ENCODE assay signal across 8 cellular contexts in genomic region chr18:57435851-57436192, GRCh38. TPM values are rescaled to one million over a fixed set of nuclear protein-coding genes. Genes with fewer than 3 reads are reported as not detected.
DNase-seq lines count a peak whose midpoint lies in the region; ATAC-seq, FAIRE-seq and TF ChIP-seq lines count a peak whose summit lies in the region.

No MANE protein-coding gene starts in this region.

- DNase-seq in right cardiac atrium (no peak), Right ventricle myocardium superior (no peak), right lobe of liver (peak in 2 of 3 donors; percentile 37 to 68), HTR-8/SVneo (ENCODE audit: insufficient read length, low spot score) (no peak), AG20443 (ENCODE audit: low spot score) (no peak), DMS 273 (lab: John Stamatoyannopoulos, UW; ENCODE audit: unreplicated experiment) (no peak), ureter (ENCODE audit: low spot score) (no peak)
- DNase-seq in activated T-helper 1 cell treated with anti-CD3 and anti-CD28 coated beads, Interleukin-12 subunit alpha, Interleukin-12 subunit beta, Interleukin-2, Interleukin-4 antibody, amounts not matched to agents 30 ng/mL and 10 ng/mL and 1 ng/mL, durations not matched to agents 14 hours and 24 hours and 36 hours (ENCODE audit: low spot score): no peak

- peak overlapping the region; percentile 55 for H3K4me3 ChIP-seq in right cardiac atrium (ENCODE audit: low read length)
- H3K4me3 ChIP-seq in right lobe of liver: peak overlapping the region in 2 of 3 donors; percentile 64 to 79

- FAIRE-seq in HTR-8/SVneo (lab: Jason Lieb, UNC): no peak

- intact Hi-C loops in right cardiac atrium (cut with DNase I) (loop anchor here in 1 of 4 donors (10.0 kb wide), 1 partner anchor 731 kb away; no protein-coding TSS in a partner anchor), Right ventricle myocardium superior (cut with DNase I) (no loop called here), right lobe of liver (cut with DNase I) (no loop called here)
- intact Hi-C loops in activated T-helper 1 cell treated with anti-CD3 and anti-CD28 coated beads, Interleukin-12 subunit alpha, Interleukin-12 subunit beta, Interleukin-2, Interleukin-4 antibody, amounts not matched to agents 30 ng/mL and 10 ng/mL and 1 ng/mL, durations not matched to agents 14 hours and 24 hours and 36 hours (cut with micrococcal nuclease): loop anchor here (2.0 to 10.0 kb wide), 3 partner anchors 569 to 1851 kb away; partner anchors contain the start of gene TCF4

- H3K36me3 ChIP-seq in right lobe of liver: no peaks in the 10 kb centered on the region

- peaks cover 9% of the 10 kb centered on the region for H3K4me1 Mint-ChIP-seq in activated T-helper 1 cell treated with anti-CD3 and anti-CD28 coated beads, Interleukin-12 subunit alpha, Interleukin-12 subunit beta, Interleukin-2, Interleukin-4 antibody, amounts not matched to agents 30 ng/mL and 10 ng/mL and 1 ng/mL, durations not matched to agents 14 hours and 24 hours and 36 hours (ENCODE audit: low read depth)

- H3K27me3 Mint-ChIP-seq in activated T-helper 1 cell treated with anti-CD3 and anti-CD28 coated beads, Interleukin-12 subunit alpha, Interleukin-12 subunit beta, Interleukin-2, Interleukin-4 antibody, amounts not matched to agents 30 ng/mL and 10 ng/mL and 1 ng/mL, durations not matched to agents 14 hours and 24 hours and 36 hours (ENCODE audit: insufficient read depth): peaks cover 83% of the 10 kb centered on the region

- ATAC-seq in right cardiac atrium: no peak
- no peak for ATAC-seq in Right ventricle myocardium superior (ENCODE audit: poor library complexity)
- no peak for ATAC-seq in right lobe of liver

- TF ChIP-seq POLR2A in right lobe of liver (IDR thresholded peaks at IDR 0.05): no peak

- WGBS in right cardiac atrium: 2% methylated on average over 43 of the region's 43 CpGs
- WGBS in right lobe of liver (ENCODE audit: insufficient coverage, low coverage, low lambda C conversion rate, missing lambda C conversion rate): no CpG with 5 or more reads among the region's 43 CpGs

- TF ChIP-seq CTCF in right lobe of liver (IDR thresholded peaks at IDR 0.05): no peak

- H3K27ac Mint-ChIP-seq in activated T-helper 1 cell treated with anti-CD3 and anti-CD28 coated beads, Interleukin-12 subunit alpha, Interleukin-12 subunit beta, Interleukin-2, Interleukin-4 antibody, amounts not matched to agents 30 ng/mL and 10 ng/mL and 1 ng/mL, durations not matched to agents 14 hours and 24 hours and 36 hours: peak overlapping the region; percentile 63

- H3K4me3 Mint-ChIP-seq in activated T-helper 1 cell treated with anti-CD3 and anti-CD28 coated beads, Interleukin-12 subunit alpha, Interleukin-12 subunit beta, Interleukin-2, Interleukin-4 antibody, amounts not matched to agents 30 ng/mL and 10 ng/mL and 1 ng/mL, durations not matched to agents 14 hours and 24 hours and 36 hours: no peak overlapping the region

- H3K27me3 ChIP-seq in right cardiac atrium (ENCODE audit: control insufficient read depth, insufficient read depth) (no peaks in the 10 kb centered on the region), right lobe of liver (no peaks in the 10 kb centered on the region)

- H3K9me3 ChIP-seq in right cardiac atrium (ENCODE audit: control insufficient read depth, low read length) (no peaks in the 10 kb centered on the region), right lobe of liver (no peaks in the 10 kb centered on the region)

- peaks cover 5% of the 10 kb centered on the region for H3K36me3 Mint-ChIP-seq in activated T-helper 1 cell treated with anti-CD3 and anti-CD28 coated beads, Interleukin-12 subunit alpha, Interleukin-12 subunit beta, Interleukin-2, Interleukin-4 antibody, amounts not matched to agents 30 ng/mL and 10 ng/mL and 1 ng/mL, durations not matched to agents 14 hours and 24 hours and 36 hours (ENCODE audit: low read depth)

- peaks cover 5% of the 10 kb centered on the region for H3K9me3 Mint-ChIP-seq in activated T-helper 1 cell treated with anti-CD3 and anti-CD28 coated beads, Interleukin-12 subunit alpha, Interleukin-12 subunit beta, Interleukin-2, Interleukin-4 antibody, amounts not matched to agents 30 ng/mL and 10 ng/mL and 1 ng/mL, durations not matched to agents 14 hours and 24 hours and 36 hours

- H3K4me1 ChIP-seq in right cardiac atrium (ENCODE audit: control insufficient read depth, insufficient read depth, low read length) (peaks cover 2% of the 10 kb centered on the region), right lobe of liver (peaks cover 0 to 11% (median 0%) of the 10 kb centered on the region in 4 donors)

- H3K27ac ChIP-seq in right cardiac atrium (ENCODE audit: low read length) (no peak overlapping the region), right lobe of liver (peak overlapping the region in 1 of 3 donors; percentile 67)

RNA-seq across cellular contexts. Expression of gene ONECUT2, which starts 0.6 kb away (rescaled TPM):
- total RNA-seq in right cardiac atrium (under 1 TPM in 3 of 4 donors, not detected in 1; 0.03 to 0.20 (median 0.09) TPM), Right ventricle myocardium superior (0.03 TPM), right lobe of liver (10 to 100 TPM in 4 of 6 experiments, 1 to 10 TPM in 2; 7.7 to 25.8 (median 14.2) TPM), ureter (0.03 TPM)
- 0.02 TPM for polyA plus RNA-seq in right cardiac atrium
- under 0.01 TPM in 1 of 2 replicates, not detected in the other for total RNA-seq in activated T-helper 1 cell treated with anti-CD3 and anti-CD28 coated beads, Interleukin-12 subunit alpha, Interleukin-12 subunit beta, Interleukin-2, Interleukin-4 antibody, amounts not matched to agents 30 ng/mL and 10 ng/mL and 1 ng/mL, durations not matched to agents 14 hours and 24 hours and 36 hours

Comparison
In these comparisons a context has a peak if more than half of its experiments do, and no peak if none do; other contexts are left out.
1. DNase-seq: peak in right lobe of liver (2 of 3); none in right cardiac atrium (0 of 3), Right ventricle myocardium superior (single experiment), activated T-helper 1 cell treated with anti-CD3 and anti-CD28 coated beads, Interleukin-12 subunit alpha, Interleukin-12 subunit beta, Interleukin-2, Interleukin-4 antibody, amounts not matched to agents 30 ng/mL and 10 ng/mL and 1 ng/mL, durations not matched to agents 14 hours and 24 hours and 36 hours (single experiment), HTR-8/SVneo (single experiment), AG20443 (single experiment), DMS 273 (single experiment) and ureter (single experiment).